Comparison of ENCODE assay signal across 1 cellular context in the genomic region with DNA sequence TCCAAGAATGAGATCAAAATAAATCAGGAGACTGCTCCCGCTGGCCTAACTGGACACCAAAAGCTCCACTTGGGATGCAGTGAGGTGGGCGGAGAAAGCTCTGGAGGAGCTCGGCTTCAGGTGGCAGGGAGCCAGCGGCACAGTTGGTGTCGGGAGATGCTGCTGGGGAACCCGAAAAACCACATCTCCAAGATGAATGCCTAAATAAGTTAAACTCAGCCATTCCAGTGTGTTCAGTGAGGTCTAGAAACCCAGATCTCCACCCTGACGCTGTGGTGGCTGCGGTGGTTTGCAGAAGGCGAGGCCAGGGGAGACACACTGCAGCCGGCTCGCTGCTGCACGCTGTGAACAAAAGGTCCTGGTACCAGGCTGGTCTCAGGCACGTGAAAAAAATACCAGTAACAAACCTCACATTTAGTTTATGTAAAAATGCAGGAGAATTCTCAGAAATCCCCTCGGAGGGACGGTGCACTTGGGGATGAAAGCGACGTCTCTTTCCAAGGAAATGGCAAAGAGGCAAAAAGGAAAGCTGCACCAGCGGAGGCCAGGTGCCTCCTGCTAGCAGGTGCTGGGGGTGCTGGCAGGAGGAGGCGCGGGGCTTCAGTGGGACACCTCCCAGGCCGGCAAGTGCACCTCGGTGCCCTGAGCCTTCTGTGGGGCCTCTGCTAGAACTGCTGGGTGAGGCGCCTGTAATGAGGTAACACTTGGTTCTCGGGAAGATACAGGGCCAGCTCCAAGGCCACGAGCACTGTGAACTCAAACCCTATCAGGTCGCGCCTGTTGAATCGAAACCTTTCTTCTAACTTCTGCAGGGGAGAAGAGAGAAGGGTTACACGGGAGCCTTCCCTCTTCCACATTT.
TF ChIP-seq lines count a peak whose summit lies in the region.

No MANE protein-coding gene starts in this region.

TF ChIP-seq in HepG2, 621 proteins besides CTCF, POLR2A, EP300 and RAD21 (continued from another document):
- TF ChIP-seq, protein P1, sequence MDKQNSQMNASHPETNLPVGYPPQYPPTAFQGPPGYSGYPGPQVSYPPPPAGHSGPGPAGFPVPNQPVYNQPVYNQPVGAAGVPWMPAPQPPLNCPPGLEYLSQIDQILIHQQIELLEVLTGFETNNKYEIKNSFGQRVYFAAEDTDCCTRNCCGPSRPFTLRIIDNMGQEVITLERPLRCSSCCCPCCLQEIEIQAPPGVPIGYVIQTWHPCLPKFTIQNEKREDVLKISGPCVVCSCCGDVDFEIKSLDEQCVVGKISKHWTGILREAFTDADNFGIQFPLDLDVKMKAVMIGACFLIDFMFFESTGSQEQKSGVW (CRISPR knock-in tag; IDR thresholded peaks at IDR 0.05; ENCODE audit: borderline replicate concordance): no peak
- TF ChIP-seq, protein P2, sequence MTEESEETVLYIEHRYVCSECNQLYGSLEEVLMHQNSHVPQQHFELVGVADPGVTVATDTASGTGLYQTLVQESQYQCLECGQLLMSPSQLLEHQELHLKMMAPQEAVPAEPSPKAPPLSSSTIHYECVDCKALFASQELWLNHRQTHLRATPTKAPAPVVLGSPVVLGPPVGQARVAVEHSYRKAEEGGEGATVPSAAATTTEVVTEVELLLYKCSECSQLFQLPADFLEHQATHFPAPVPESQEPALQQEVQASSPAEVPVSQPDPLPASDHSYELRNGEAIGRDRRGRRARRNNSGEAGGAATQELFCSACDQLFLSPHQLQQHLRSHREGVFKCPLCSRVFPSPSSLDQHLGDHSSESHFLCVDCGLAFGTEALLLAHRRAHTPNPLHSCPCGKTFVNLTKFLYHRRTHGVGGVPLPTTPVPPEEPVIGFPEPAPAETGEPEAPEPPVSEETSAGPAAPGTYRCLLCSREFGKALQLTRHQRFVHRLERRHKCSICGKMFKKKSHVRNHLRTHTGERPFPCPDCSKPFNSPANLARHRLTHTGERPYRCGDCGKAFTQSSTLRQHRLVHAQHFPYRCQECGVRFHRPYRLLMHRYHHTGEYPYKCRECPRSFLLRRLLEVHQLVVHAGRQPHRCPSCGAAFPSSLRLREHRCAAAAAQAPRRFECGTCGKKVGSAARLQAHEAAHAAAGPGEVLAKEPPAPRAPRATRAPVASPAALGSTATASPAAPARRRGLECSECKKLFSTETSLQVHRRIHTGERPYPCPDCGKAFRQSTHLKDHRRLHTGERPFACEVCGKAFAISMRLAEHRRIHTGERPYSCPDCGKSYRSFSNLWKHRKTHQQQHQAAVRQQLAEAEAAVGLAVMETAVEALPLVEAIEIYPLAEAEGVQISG (CRISPR knock-in tag; IDR thresholded peaks at IDR 0.05): no peak
- TF ChIP-seq KDM3A (CRISPR knock-in tag; IDR thresholded peaks at IDR 0.05; ENCODE audit: low read depth) (no peak), MAFG (CRISPR knock-in tag; IDR thresholded peaks at IDR 0.05) (no peak), SALL2 (CRISPR knock-in tag; IDR thresholded peaks at IDR 0.05) (no peak), TP53 (CRISPR knock-in tag; conservative IDR thresholded peaks at IDR 0.05) (no peak), AGO2 (optimal IDR thresholded peaks at IDR 0.05; ENCODE audit: low read depth, low read length) (peak; percentile 57), RBM22 (optimal IDR thresholded peaks at IDR 0.05; ENCODE audit: low read length) (peak; percentile 86), ZFP90 (CRISPR knock-in tag; IDR thresholded peaks at IDR 0.05; ENCODE audit: borderline replicate concordance) (no peak), ZNF777 (CRISPR knock-in tag; IDR thresholded peaks at IDR 0.05) (no peak), RBFOX2 (IDR thresholded peaks at IDR 0.05; ENCODE audit: low read depth, low read length) (peak; percentile 55; the same call in 1 of the 2 replicates), PRPF4 (IDR thresholded peaks at IDR 0.05; ENCODE audit: low read depth, low read length, poor library complexity, severe bottlenecking) (no peak), MIXL1 (CRISPR knock-in tag; IDR thresholded peaks at IDR 0.05) (no peak), NFIC (IDR thresholded peaks at IDR 0.05; ENCODE audit: low read length) (no peak), AGO1 (IDR thresholded peaks at IDR 0.05; ENCODE audit: low read depth, low read length, poor library complexity, severe bottlenecking) (peak; percentile 70), ZNF772 (CRISPR knock-in tag; IDR thresholded peaks at IDR 0.05) (no peak), MXD4 (CRISPR knock-in tag; IDR thresholded peaks at IDR 0.05) (no peak), TBP (CRISPR knock-in tag; IDR thresholded peaks at IDR 0.05) (no peak), ZNF552 (CRISPR knock-in tag; IDR thresholded peaks at IDR 0.05; ENCODE audit: borderline replicate concordance) (no peak), ZSCAN22 (CRISPR knock-in tag; IDR thresholded peaks at IDR 0.05) (no peak), ZNF652 (CRISPR knock-in tag; IDR thresholded peaks at IDR 0.05; ENCODE audit: borderline replicate concordance, low read depth) (no peak), ZNF674 (CRISPR knock-in tag; IDR thresholded peaks at IDR 0.05; ENCODE audit: low read depth) (no peak), KDM2A (CRISPR knock-in tag; IDR thresholded peaks at IDR 0.05; ENCODE audit: borderline replicate concordance, low read depth) (no peak), ATM (IDR thresholded peaks at IDR 0.05; ENCODE audit: borderline replicate concordance) (no peak), ZNF75D (CRISPR knock-in tag; IDR thresholded peaks at IDR 0.05; ENCODE audit: borderline replicate concordance) (no peak), PCBP1 (IDR thresholded peaks at IDR 0.05; ENCODE audit: borderline replicate concordance, low read depth, low read length) (peak; percentile 5; the same call in 1 of the 2 replicates)
- TF ChIP-seq, protein P3, sequence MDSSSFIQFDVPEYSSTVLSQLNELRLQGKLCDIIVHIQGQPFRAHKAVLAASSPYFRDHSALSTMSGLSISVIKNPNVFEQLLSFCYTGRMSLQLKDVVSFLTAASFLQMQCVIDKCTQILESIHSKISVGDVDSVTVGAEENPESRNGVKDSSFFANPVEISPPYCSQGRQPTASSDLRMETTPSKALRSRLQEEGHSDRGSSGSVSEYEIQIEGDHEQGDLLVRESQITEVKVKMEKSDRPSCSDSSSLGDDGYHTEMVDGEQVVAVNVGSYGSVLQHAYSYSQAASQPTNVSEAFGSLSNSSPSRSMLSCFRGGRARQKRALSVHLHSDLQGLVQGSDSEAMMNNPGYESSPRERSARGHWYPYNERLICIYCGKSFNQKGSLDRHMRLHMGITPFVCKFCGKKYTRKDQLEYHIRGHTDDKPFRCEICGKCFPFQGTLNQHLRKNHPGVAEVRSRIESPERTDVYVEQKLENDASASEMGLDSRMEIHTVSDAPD (CRISPR knock-in tag; IDR thresholded peaks at IDR 0.05): no peak
- TF ChIP-seq, protein P4, sequence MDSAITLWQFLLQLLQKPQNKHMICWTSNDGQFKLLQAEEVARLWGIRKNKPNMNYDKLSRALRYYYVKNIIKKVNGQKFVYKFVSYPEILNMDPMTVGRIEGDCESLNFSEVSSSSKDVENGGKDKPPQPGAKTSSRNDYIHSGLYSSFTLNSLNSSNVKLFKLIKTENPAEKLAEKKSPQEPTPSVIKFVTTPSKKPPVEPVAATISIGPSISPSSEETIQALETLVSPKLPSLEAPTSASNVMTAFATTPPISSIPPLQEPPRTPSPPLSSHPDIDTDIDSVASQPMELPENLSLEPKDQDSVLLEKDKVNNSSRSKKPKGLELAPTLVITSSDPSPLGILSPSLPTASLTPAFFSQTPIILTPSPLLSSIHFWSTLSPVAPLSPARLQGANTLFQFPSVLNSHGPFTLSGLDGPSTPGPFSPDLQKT (CRISPR knock-in tag; IDR thresholded peaks at IDR 0.05; ENCODE audit: borderline replicate concordance): no peak
- TF ChIP-seq, protein P5, sequence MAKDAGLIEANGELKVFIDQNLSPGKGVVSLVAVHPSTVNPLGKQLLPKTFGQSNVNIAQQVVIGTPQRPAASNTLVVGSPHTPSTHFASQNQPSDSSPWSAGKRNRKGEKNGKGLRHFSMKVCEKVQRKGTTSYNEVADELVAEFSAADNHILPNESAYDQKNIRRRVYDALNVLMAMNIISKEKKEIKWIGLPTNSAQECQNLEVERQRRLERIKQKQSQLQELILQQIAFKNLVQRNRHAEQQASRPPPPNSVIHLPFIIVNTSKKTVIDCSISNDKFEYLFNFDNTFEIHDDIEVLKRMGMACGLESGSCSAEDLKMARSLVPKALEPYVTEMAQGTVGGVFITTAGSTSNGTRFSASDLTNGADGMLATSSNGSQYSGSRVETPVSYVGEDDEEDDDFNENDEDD (CRISPR knock-in tag; IDR thresholded peaks at IDR 0.05; ENCODE audit: borderline replicate concordance): no peak
- TF ChIP-seq, protein P6, sequence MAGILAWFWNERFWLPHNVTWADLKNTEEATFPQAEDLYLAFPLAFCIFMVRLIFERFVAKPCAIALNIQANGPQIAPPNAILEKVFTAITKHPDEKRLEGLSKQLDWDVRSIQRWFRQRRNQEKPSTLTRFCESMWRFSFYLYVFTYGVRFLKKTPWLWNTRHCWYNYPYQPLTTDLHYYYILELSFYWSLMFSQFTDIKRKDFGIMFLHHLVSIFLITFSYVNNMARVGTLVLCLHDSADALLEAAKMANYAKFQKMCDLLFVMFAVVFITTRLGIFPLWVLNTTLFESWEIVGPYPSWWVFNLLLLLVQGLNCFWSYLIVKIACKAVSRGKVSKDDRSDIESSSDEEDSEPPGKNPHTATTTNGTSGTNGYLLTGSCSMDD (CRISPR knock-in tag; IDR thresholded peaks at IDR 0.05): no peak
